In the genomic region with DNA sequence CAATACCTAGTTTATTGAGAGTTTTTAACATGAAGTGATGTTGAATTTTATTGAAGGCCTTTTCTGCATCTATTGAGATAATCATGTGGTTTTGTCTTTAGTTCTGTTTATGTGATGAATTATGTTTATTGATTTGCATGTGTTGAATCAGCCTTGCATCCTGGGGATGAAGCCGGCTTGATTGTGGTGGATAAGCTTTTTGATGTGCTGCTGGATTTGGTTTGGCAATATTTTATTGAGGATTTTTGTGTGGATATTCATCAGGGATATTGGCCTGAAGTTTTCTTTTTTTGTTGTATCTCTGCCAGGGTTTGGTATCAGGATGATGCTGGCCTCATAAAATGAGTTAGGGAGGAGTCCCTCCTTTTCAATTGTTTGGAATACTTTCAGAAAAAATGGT, we compare ENCODE assay signal across 4 cellular contexts.
DNase-seq lines count a peak whose midpoint lies in the region; ATAC-seq and TF ChIP-seq lines count a peak whose summit lies in the region.
"Not testable (repeated sequence)": the region's sequence is repeated elsewhere in the genome, so short reads cannot be mapped to it uniquely, and the experiment has no call there.

No MANE protein-coding gene starts in this region.

- H4K20me1 ChIP-seq in PC-3 (ENCODE audit: low read length): not testable (repeated sequence)

- DNase-seq in M059J (ENCODE audit: low read depth) (peak; percentile 29), PC-3 (peak; percentile 14), fibroblast of mammary gland (ENCODE audit: low read depth) (peak; percentile 35), fibroblast of the aortic adventitia (ENCODE audit: low read depth) (peak; percentile 64)

- H3F3A ChIP-seq in PC-3 (ENCODE audit: low read length, unreplicated experiment): not testable (repeated sequence)

- H3K9me2 ChIP-seq in PC-3 (replicated peaks; ENCODE audit: low read length): not testable (repeated sequence)

- not testable (repeated sequence) for H3K79me2 ChIP-seq in PC-3 (ENCODE audit: low read length)

- POLR2A ChIA-PET in PC-3 (lab: Charles Lee; ENCODE audit: unreplicated experiment): not testable (repeated sequence)

- ATAC-seq in PC-3: not testable (repeated sequence)

- peaks cover 27% of the 10 kb centered on the region for H3K4me1 ChIP-seq in PC-3 (ENCODE audit: insufficient read depth, low read length)

- not testable (repeated sequence) for H3K9me3 ChIP-seq in PC-3 (ENCODE audit: low read length)

- not testable (repeated sequence) for H2AFZ ChIP-seq in PC-3 (ENCODE audit: low read length)

- not testable (repeated sequence) for H3K4me2 ChIP-seq in PC-3 (ENCODE audit: low read length)

- intact Hi-C loops in PC-3 (cut with micrococcal nuclease): not testable (repeated sequence)

- H3K36me3 ChIP-seq in PC-3 (ENCODE audit: low read depth, low read length): not testable (repeated sequence)

- not testable (repeated sequence) for BruUV-seq in PC-3 (replicated peaks; lab: Mats Ljungman, UMichigan)

- not testable (repeated sequence) for TF ChIP-seq CTCF in PC-3 (conservative IDR thresholded peaks at IDR 0.05; ENCODE audit: low read depth, low read length); fibroblast of mammary gland (conservative IDR thresholded peaks at IDR 0.05; ENCODE audit: control insufficient read depth, insufficient read depth, low read depth, low read length); fibroblast of the aortic adventitia (IDR thresholded peaks at IDR 0.05; ENCODE audit: insufficient read depth, low read length)

- not testable (repeated sequence) for H3K27ac ChIP-seq in PC-3 (ENCODE audit: low read length)

- not testable (repeated sequence) for H3K27me3 ChIP-seq in PC-3 (ENCODE audit: low read length)

- H3K9ac ChIP-seq in PC-3 (ENCODE audit: low read length): not testable (repeated sequence)

- not testable (repeated sequence) for H3K4me3 ChIP-seq in PC-3 (ENCODE audit: low read length); fibroblast of mammary gland (ENCODE audit: control insufficient read depth, low read depth, low read length); fibroblast of the aortic adventitia (ENCODE audit: low read depth, low read length)

- CTCF ChIA-PET in PC-3 (lab: Charles Lee): not testable (repeated sequence)

Comparison
In these comparisons a context has a peak if more than half of its experiments do, and no peak if none do; other contexts are left out.
1. DNase-seq: peak in every context shown above with its lines; median percentile 64 in fibroblast of the aortic adventitia; 35 in fibroblast of mammary gland; 29 in M059J; 14 in PC-3.